In the genomic region with DNA sequence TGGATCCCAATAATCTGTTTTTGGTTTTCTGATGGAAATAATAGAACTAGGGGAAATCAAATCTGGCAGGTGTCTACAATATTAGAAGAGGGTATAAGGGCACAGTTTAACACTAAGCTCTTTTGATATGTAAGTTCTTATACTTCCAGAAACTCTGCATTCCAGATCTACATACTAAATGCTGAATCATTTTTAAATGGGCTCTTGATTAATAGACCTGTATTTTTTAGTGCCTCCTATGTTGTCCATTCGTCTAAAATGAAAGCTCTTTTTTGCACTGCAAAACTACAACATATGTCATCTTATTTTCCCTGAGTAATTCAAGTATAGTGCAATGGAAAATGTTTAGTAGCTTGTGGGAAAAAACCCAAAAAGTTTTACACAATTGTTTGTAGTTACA, we compare ENCODE assay signal across 32 cellular contexts. TPM values are rescaled to one million over a fixed set of nuclear protein-coding genes. Genes with fewer than 3 reads are reported as not detected.
"Had no signal": no experiment of that assay in that cellular context is flagged by ENCODE, and none has a peak within 500 bp of the region (broad histone marks: within the 10 kb centered on the region; RNA-seq: fewer than 3 reads in every experiment).

No MANE protein-coding gene starts in this region.

- H3K4me3 Mint-ChIP-seq: activated CD4-positive, alpha-beta T cell treated with anti-CD3 and anti-CD28 coated beads, Interleukin-2, amount 10 ng/mL, durations not matched to agents 7 days and 5 days; activated CD8-positive, alpha-beta T cell treated with anti-CD3 and anti-CD28 coated beads, Interleukin-2, amount 10 ng/mL, durations not matched to agents 7 days and 5 days; activated naive CD4-positive, alpha-beta T cell treated with anti-CD3 and anti-CD28 coated beads, Interleukin-2, amount 10 ng/mL, durations not matched to agents 7 days and 5 days; activated naive CD8-positive, alpha-beta T cell; activated naive CD8-positive, alpha-beta T cell treated with anti-CD3 and anti-CD28 coated beads, Interleukin-2, amount 50 U/mL, for 24 hours; activated T-cell treated with anti-CD3 and anti-CD28 coated beads, Interleukin-2, amount 50 U/mL, for 24 hours; brain had no signal

- ATAC-seq: activated CD8-positive, alpha-beta T cell treated with anti-CD3 and anti-CD28 coated beads, Interleukin-2, amount 10 ng/mL, durations not matched to agents 7 days and 5 days; activated naive CD8-positive, alpha-beta T cell treated with anti-CD3 and anti-CD28 coated beads, Interleukin-2, amount 50 U/mL, for 24 hours; Right ventricle myocardium inferior had no signal

- DNase-seq: activated CD4-positive, alpha-beta T cell treated with anti-CD3 and anti-CD28 coated beads for 1 hour; activated CD4-positive, alpha-beta T cell treated with anti-CD3 and anti-CD28 coated beads, Interleukin-2, amount 10 ng/mL, durations not matched to agents 7 days and 5 days; activated CD4-positive, alpha-beta T cell treated with anti-CD3 and anti-CD28 coated beads, Interleukin-2, amount 50 U/mL, for 48 hours; activated CD4-positive, CD25-positive, alpha-beta regulatory T cell; activated CD8-positive, alpha-beta T cell treated with anti-CD3 and anti-CD28 coated beads, Interleukin-2, amount 10 ng/mL, durations not matched to agents 7 days and 5 days; activated effector memory CD4-positive, alpha-beta T cell treated with Interleukin-2 at 50 U/mL for 16 hours; activated naive CD4-positive, alpha-beta T cell treated with anti-CD3 and anti-CD28 coated beads, Interleukin-2, amount 10 ng/mL, durations not matched to agents 7 days and 5 days; activated naive CD8-positive, alpha-beta T cell treated with anti-CD3 and anti-CD28 coated beads, Interleukin-2, amount 50 U/mL, for 24 hours; activated T-cell treated with anti-CD3 and anti-CD28 coated beads, Interleukin-2, amount 50 U/mL, for 24 hours; anterior cingulate cortex; caudate nucleus; cerebellar nuclear complex; MM.1S; MV-4-11; NCI-H1092; NCI-H1436 treated with DMSO at 0.1 percent for 48 hours; NCI-H1694 treated with DMSO at 0.1 percent for 48 hours; NCI-H2029; NCI-H510A; NCI-H526; NCI-H748 treated with DMSO at 0.1 percent for 48 hours; NK-92 treated with Interleukin-12 subunit alpha and Interleukin-12 subunit beta, amount 100 ng/mL, for 24 hours; PC-9; SIG-M5; T1000; WERI-Rb-1 had no signal

- H3K9me3 Mint-ChIP-seq: activated CD4-positive, alpha-beta T cell treated with anti-CD3 and anti-CD28 coated beads, Interleukin-2, amount 10 ng/mL, durations not matched to agents 7 days and 5 days; activated naive CD4-positive, alpha-beta T cell treated with anti-CD3 and anti-CD28 coated beads, Interleukin-2, amount 10 ng/mL, durations not matched to agents 7 days and 5 days; activated naive CD8-positive, alpha-beta T cell treated with anti-CD3 and anti-CD28 coated beads, Interleukin-2, amount 50 U/mL, for 24 hours; activated T-cell treated with anti-CD3 and anti-CD28 coated beads, Interleukin-2, amount 50 U/mL, for 24 hours; brain had no signal

- H3K4me1 Mint-ChIP-seq: activated CD4-positive, alpha-beta T cell treated with anti-CD3 and anti-CD28 coated beads, Interleukin-2, amount 10 ng/mL, durations not matched to agents 7 days and 5 days; activated naive CD4-positive, alpha-beta T cell treated with anti-CD3 and anti-CD28 coated beads, Interleukin-2, amount 10 ng/mL, durations not matched to agents 7 days and 5 days had no signal

- H3K4me3 ChIP-seq: PC-9 had no signal

- H3K36me3 Mint-ChIP-seq: activated naive CD4-positive, alpha-beta T cell treated with anti-CD3 and anti-CD28 coated beads, Interleukin-2, amount 10 ng/mL, durations not matched to agents 7 days and 5 days; activated naive CD8-positive, alpha-beta T cell had no signal

- H3K27ac ChIP-seq: KMS-11, PC-9, RWPE1, WERI-Rb-1 had no signal

- H3K27ac Mint-ChIP-seq: activated CD4-positive, alpha-beta T cell treated with anti-CD3 and anti-CD28 coated beads, Interleukin-2, amount 10 ng/mL, durations not matched to agents 7 days and 5 days; activated CD8-positive, alpha-beta T cell treated with anti-CD3 and anti-CD28 coated beads, Interleukin-2, amount 10 ng/mL, durations not matched to agents 7 days and 5 days; activated naive CD4-positive, alpha-beta T cell treated with anti-CD3 and anti-CD28 coated beads, Interleukin-2, amount 10 ng/mL, durations not matched to agents 7 days and 5 days; activated naive CD8-positive, alpha-beta T cell; activated naive CD8-positive, alpha-beta T cell treated with anti-CD3 and anti-CD28 coated beads, Interleukin-2, amount 50 U/mL, for 24 hours; activated T-cell treated with anti-CD3 and anti-CD28 coated beads, Interleukin-2, amount 50 U/mL, for 24 hours; brain had no signal

- H3K27me3 Mint-ChIP-seq: brain had no signal

RNA-seq across cellular contexts. Expression of a gene that starts 50.0 kb away (rescaled TPM):
- total RNA-seq: activated CD4-positive, alpha-beta T cell treated with anti-CD3 and anti-CD28 coated beads, Interleukin-2, amount 10 ng/mL, durations not matched to agents 7 days and 5 days; activated CD8-positive, alpha-beta T cell treated with anti-CD3 and anti-CD28 coated beads, Interleukin-2, amount 10 ng/mL, durations not matched to agents 7 days and 5 days; T-helper 2 cell treated with Interferon-gamma antibody and Interleukin-4, amounts not matched to agents 100 ng/mL and 5 ng/mL, for 36 hours had no signal
